ENCODE assay signal across 8 cellular contexts in the genomic region with DNA sequence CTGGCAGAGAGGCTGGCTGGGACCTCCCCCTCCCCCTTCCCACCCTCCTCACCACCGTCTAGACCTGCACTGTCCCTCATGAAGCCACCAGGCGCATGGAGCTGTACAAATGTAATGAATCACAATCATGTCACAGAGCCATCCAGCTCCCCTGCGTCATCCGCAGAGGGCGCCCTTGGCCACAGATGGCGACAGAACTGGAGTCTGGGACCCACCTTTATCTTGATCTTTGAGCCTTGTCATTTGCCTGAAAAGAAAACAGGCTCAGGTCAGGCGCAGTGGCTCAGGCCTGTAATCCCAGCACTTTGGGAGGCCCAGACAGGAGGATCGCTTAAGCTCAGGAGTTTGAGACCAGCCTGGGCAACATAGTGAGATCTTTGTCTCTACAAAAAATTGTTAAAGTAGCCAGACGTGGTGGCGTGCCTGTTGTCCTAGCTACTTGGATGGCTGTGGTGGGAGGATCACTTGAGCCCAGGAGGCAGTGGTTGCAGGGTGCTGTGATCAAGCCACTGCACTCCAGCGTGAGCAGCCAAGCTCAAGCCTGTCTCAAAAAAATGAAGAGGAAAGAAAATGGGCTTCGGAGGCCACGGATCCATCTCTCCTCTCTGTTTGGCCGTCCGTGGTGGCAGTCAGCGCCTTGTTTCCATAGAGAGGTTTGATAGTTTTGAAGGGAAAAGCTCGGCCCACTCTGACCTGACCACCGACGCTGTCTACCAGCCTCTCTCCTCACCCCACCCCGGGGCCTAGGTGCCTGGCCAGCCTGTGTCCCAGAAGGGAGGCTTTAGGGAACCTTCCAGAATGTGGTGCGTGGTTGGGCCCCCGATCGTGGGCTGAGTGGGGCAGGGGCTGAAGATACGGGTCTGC. TPM values are rescaled to one million over a fixed set of nuclear protein-coding genes. Genes with fewer than 3 reads are reported as not detected.
DNase-seq lines count a peak whose midpoint lies in the region; ATAC-seq and TF ChIP-seq lines count a peak whose summit lies in the region.

No MANE protein-coding gene starts in this region.

- peaks cover 4% of the 10 kb centered on the region for H3K27me3 Mint-ChIP-seq in activated naive CD8-positive, alpha-beta T cell treated with anti-CD3 and anti-CD28 coated beads, Interleukin-2, amount 10 ng/mL, durations not matched to agents 7 days and 5 days
- no peaks in the 10 kb centered on the region for H3K27me3 Mint-ChIP-seq in mesothelial cell of epicardium (ENCODE audit: low read depth)

- WGBS in aorta, 2 donors: 89 to 92% methylated on average over 24 of the region's 24 CpGs

- POLR2A ChIA-PET in activated naive CD8-positive, alpha-beta T cell treated with anti-CD3 and anti-CD28 coated beads, Interleukin-2, amount 10 ng/mL, durations not matched to agents 7 days and 5 days (lab: Charles Lee): interaction anchor here (1.0 to 1.4 kb wide), 2 partner anchors 19 to 29 kb away, joined by 3 read pairs; a partner anchor contains a TSS

- H3K4me1 Mint-ChIP-seq in activated naive CD8-positive, alpha-beta T cell treated with anti-CD3 and anti-CD28 coated beads, Interleukin-2, amount 10 ng/mL, durations not matched to agents 7 days and 5 days: no peaks in the 10 kb centered on the region
- peaks cover 24% of the 10 kb centered on the region for H3K4me1 Mint-ChIP-seq in mesothelial cell of epicardium

- TF ChIP-seq CTCF in HFF-Myc (IDR thresholded peaks at IDR 0.05; ENCODE audit: low read depth, low read length, missing control alignments) (peak; percentile 36), mesothelial cell of epicardium (IDR thresholded peaks at IDR 0.05; ENCODE audit: unreplicated experiment) (no peak)

- in situ Hi-C loops in G401 (cut with HindIII; ENCODE audit: low sequenced_read_pairs): no loop called here

- peak; percentile 61 for ATAC-seq in activated naive CD8-positive, alpha-beta T cell treated with anti-CD3 and anti-CD28 coated beads, Interleukin-2, amount 10 ng/mL, durations not matched to agents 7 days and 5 days (ENCODE audit: low read depth)
- ATAC-seq in HG03520 (IDR thresholded peaks at IDR 0.05; ENCODE audit: unreplicated experiment): no peak
- ATAC-seq in aorta (ENCODE audit: low FRiP score): no peak
- ATAC-seq in GM21619 (IDR thresholded peaks at IDR 0.05; ENCODE audit: unreplicated experiment): no peak

- no peaks in the 10 kb centered on the region for H3K9me3 ChIP-seq in aorta (ENCODE audit: control insufficient read depth, low read length)

- intact Hi-C loops in aorta (cut with DNase I): no loop called here

- no peaks in the 10 kb centered on the region for H3K36me3 Mint-ChIP-seq in activated naive CD8-positive, alpha-beta T cell treated with anti-CD3 and anti-CD28 coated beads, Interleukin-2, amount 10 ng/mL, durations not matched to agents 7 days and 5 days
- H3K36me3 Mint-ChIP-seq in mesothelial cell of epicardium: peaks cover 3% of the 10 kb centered on the region

- no peak overlapping the region for H3K4me3 ChIP-seq in HFF-Myc (replicated peaks; ENCODE audit: low read depth, low read length)
- no peak overlapping the region for H3K4me3 ChIP-seq in aorta (ENCODE audit: low read length in 2 of 2)

- no peaks in the 10 kb centered on the region for H3K9me3 Mint-ChIP-seq in activated naive CD8-positive, alpha-beta T cell treated with anti-CD3 and anti-CD28 coated beads, Interleukin-2, amount 10 ng/mL, durations not matched to agents 7 days and 5 days
- no peaks in the 10 kb centered on the region for H3K9me3 Mint-ChIP-seq in mesothelial cell of epicardium

- H3K27ac Mint-ChIP-seq in activated naive CD8-positive, alpha-beta T cell treated with anti-CD3 and anti-CD28 coated beads, Interleukin-2, amount 10 ng/mL, durations not matched to agents 7 days and 5 days: no peak overlapping the region
- H3K27ac Mint-ChIP-seq in mesothelial cell of epicardium: peak overlapping the region; percentile 64

- no peaks in the 10 kb centered on the region for H3K36me3 ChIP-seq in aorta (ENCODE audit: control insufficient read depth in 1 of 2, insufficient read depth in 2 of 2, low read length in 1 of 2)

- no peak overlapping the region for H3K27ac ChIP-seq in aorta (ENCODE audit: low read depth in 1 of 2, low read length in 2 of 2)

- H3K27me3 ChIP-seq in aorta (ENCODE audit: control insufficient read depth in 1 of 2, insufficient read depth in 2 of 2, low read length in 1 of 2): no peaks in the 10 kb centered on the region

- no peaks in the 10 kb centered on the region for H3K4me1 ChIP-seq in aorta (ENCODE audit: control insufficient read depth in 1 of 2, insufficient read depth in 2 of 2, low read length in 2 of 2)

- peak; percentile 35 for DNase-seq in G401 (ENCODE audit: low spot score)
- DNase-seq in HFF-Myc (ENCODE audit: extremely low read depth, low read depth): no peak
- peak; percentile 92 for DNase-seq in NCI-H82 (lab: John Stamatoyannopoulos, UW)
- peak; percentile 66 for DNase-seq in activated naive CD8-positive, alpha-beta T cell treated with anti-CD3 and anti-CD28 coated beads, Interleukin-2, amount 10 ng/mL, durations not matched to agents 7 days and 5 days
- no peak for DNase-seq in mesothelial cell of epicardium (ENCODE audit: low spot score in 2 of 2, unreplicated experiment in 2 of 2)
- DNase-seq in aorta: no peak

- no peak overlapping the region for H3K4me3 Mint-ChIP-seq in activated naive CD8-positive, alpha-beta T cell treated with anti-CD3 and anti-CD28 coated beads, Interleukin-2, amount 10 ng/mL, durations not matched to agents 7 days and 5 days
- H3K4me3 Mint-ChIP-seq in mesothelial cell of epicardium: no peak overlapping the region

RNA-seq across cellular contexts. Expression of a gene that starts 6.2 kb away (rescaled TPM):
- total RNA-seq in G401 (2014; rRNA removed; shearing (Covaris generic)): 8.6 TPM in 2 replicates
- under 1 TPM; 0.42 to 0.82 TPM for total RNA-seq in activated naive CD8-positive, alpha-beta T cell treated with anti-CD3 and anti-CD28 coated beads, Interleukin-2, amount 10 ng/mL, durations not matched to agents 7 days and 5 days
- total RNA-seq in mesothelial cell of epicardium (573 to 576 TPM (median 576 TPM) in 3 replicates), aorta (1 to 10 TPM; 1.5 to 6.5 TPM)
- polyA plus RNA-seq in aorta: under 1 TPM; 0.13 to 0.77 TPM

RNA-seq across cellular contexts. Expression of a gene that starts 18.4 kb away (rescaled TPM):
- total RNA-seq in G401 (2014; rRNA removed; shearing (Covaris generic)): 43.9 and 45.6 TPM in 2 replicates
- total RNA-seq in activated naive CD8-positive, alpha-beta T cell treated with anti-CD3 and anti-CD28 coated beads, Interleukin-2, amount 10 ng/mL, durations not matched to agents 7 days and 5 days: 10 to 100 TPM; 80.8 to 81.1 TPM
- total RNA-seq in mesothelial cell of epicardium (56.2 to 58.4 TPM (median 56.5 TPM) in 3 replicates), aorta (10 to 100 TPM; 31.7 to 42.6 TPM)
- 10 to 100 TPM; 18.5 to 58.8 TPM for polyA plus RNA-seq in aorta

RNA-seq across cellular contexts. Expression of a gene that starts 26.7 kb away (rescaled TPM):
- total RNA-seq in G401 (2014; rRNA removed; shearing (Covaris generic)): 25.2 and 33.6 TPM in 2 replicates
- total RNA-seq in activated naive CD8-positive, alpha-beta T cell treated with anti-CD3 and anti-CD28 coated beads, Interleukin-2, amount 10 ng/mL, durations not matched to agents 7 days and 5 days: 10 to 100 TPM; 17.9 to 18.9 TPM
- total RNA-seq in mesothelial cell of epicardium: 18.4 to 20.8 TPM (median 20.4 TPM) in 3 replicates
- total RNA-seq in aorta: 1 to 10 TPM; 7.5 to 7.6 TPM
- polyA plus RNA-seq in aorta: 1 to 10 TPM; 4.0 to 7.8 TPM

RNA-seq across cellular contexts. Expression of a gene that starts 38.6 kb away (rescaled TPM):
- total RNA-seq in G401 (2014; rRNA removed; shearing (Covaris generic)): 23.0 and 24.2 TPM in 2 replicates
- total RNA-seq in activated naive CD8-positive, alpha-beta T cell treated with anti-CD3 and anti-CD28 coated beads, Interleukin-2, amount 10 ng/mL, durations not matched to agents 7 days and 5 days: 10 to 100 TPM in 1 of 2 experiments, 1 to 10 TPM in 1; 9.3 to 10.1 TPM
- total RNA-seq in mesothelial cell of epicardium (12.0 to 12.6 TPM (median 12.2 TPM) in 3 replicates), aorta (10 to 100 TPM in 1 of 2 donors, 1 to 10 TPM in 1; 4.9 to 10.7 TPM)
- 1 to 10 TPM; 4.5 TPM for polyA plus RNA-seq in aorta

Comparison
In these comparisons a context has a peak if more than half of its experiments do, and no peak if none do; other contexts are left out.
1. DNase-seq: peak in G401 (single experiment), NCI-H82 (single experiment) and activated naive CD8-positive, alpha-beta T cell treated with anti-CD3 and anti-CD28 coated beads, Interleukin-2, amount 10 ng/mL, durations not matched to agents 7 days and 5 days (single experiment); none in HFF-Myc (single experiment), mesothelial cell of epicardium (0 of 2) and aorta (0 of 2).
2. RNA of a gene that starts 6.2 kb away (total RNA-seq): 573 to 576 TPM in mesothelial cell of epicardium; 8.6 TPM in G401, 1.5 to 6.5 TPM in aorta and 0.42 to 0.82 TPM in activated naive CD8-positive, alpha-beta T cell treated with anti-CD3 and anti-CD28 coated beads, Interleukin-2, amount 10 ng/mL, durations not matched to agents 7 days and 5 days; every median in the first group is over 10 times any median in the second.